17 cellular contexts compared by ENCODE assay signal in genomic region chr16:78211200-78211599, GRCh38.
DNase-seq lines count a peak whose midpoint lies in the region; ATAC-seq and TF ChIP-seq lines count a peak whose summit lies in the region.
"Had no signal": no experiment of that assay in that cellular context is flagged by ENCODE, and none has a peak within 500 bp of the region (broad histone marks: within the 10 kb centered on the region; RNA-seq: fewer than 3 reads in every experiment).

No MANE protein-coding gene starts in this region.

- POLR2A ChIA-PET in PC-3 (lab: Charles Lee; ENCODE audit: unreplicated experiment), result interaction anchor here (0.7 kb wide), 1 partner anchor 77 kb away, joined by 3 read pairs; no protein-coding TSS in a partner anchor

- H3K4me2 ChIP-seq in PC-3 (ENCODE audit: low read length) (peak overlapping the region; percentile 60), neural progenitor cell (no peak overlapping the region)

- H3K4me3 ChIP-seq in PC-3 (ENCODE audit: low read length) (no peak overlapping the region), neural progenitor cell (no peak overlapping the region)
- H3K4me3 ChIP-seq: SJCRH30 had no signal

- H2AFZ ChIP-seq in PC-3 (ENCODE audit: low read length) (no peak overlapping the region), neural progenitor cell (replicated peaks) (no peak overlapping the region)

- no peaks in the 10 kb centered on the region for H3K36me3 Mint-ChIP-seq in neural progenitor cell

- peaks cover 6% of the 10 kb centered on the region for H3K4me1 Mint-ChIP-seq in neural progenitor cell

- no peaks in the 10 kb centered on the region for H3K9me2 ChIP-seq in PC-3 (replicated peaks; ENCODE audit: low read length)

- no peak overlapping the region for H3K4me3 Mint-ChIP-seq in neural progenitor cell

- H3K4me1 ChIP-seq in PC-3 (ENCODE audit: insufficient read depth, low read length), result peaks cover 36% of the 10 kb centered on the region
- peaks cover 3% of the 10 kb centered on the region for H3K4me1 ChIP-seq in neural progenitor cell
- H3K4me1 ChIP-seq: SJCRH30 had no signal

- intact Hi-C loops in PC-3 (cut with micrococcal nuclease), result loop anchor here (2.0 kb wide), 1 partner anchor 20 kb away; no protein-coding TSS in a partner anchor

- H3K27me3 ChIP-seq in PC-3 (ENCODE audit: low read length) (no peaks in the 10 kb centered on the region), neural progenitor cell (no peaks in the 10 kb centered on the region)
- H3K27me3 ChIP-seq: SJCRH30 had no signal

- H4K20me1 ChIP-seq in PC-3 (ENCODE audit: low read length) (no peaks in the 10 kb centered on the region), neural progenitor cell (ENCODE audit: low read depth) (no peaks in the 10 kb centered on the region)

- no peaks in the 10 kb centered on the region for H3K9me3 ChIP-seq in PC-3 (ENCODE audit: low read length)
- no peaks in the 10 kb centered on the region for H3K9me3 ChIP-seq in neural progenitor cell (ENCODE audit: low read depth)
- H3K9me3 ChIP-seq: SJCRH30 had no signal

- H3K27ac Mint-ChIP-seq in neural progenitor cell, result peak overlapping the region; percentile 72

- BruUV-seq in PC-3 (replicated peaks; lab: Mats Ljungman, UMichigan), result no TSS peak

- CTCF ChIA-PET in PC-3 (lab: Charles Lee), result no interaction called here

- H3K79me2 ChIP-seq in PC-3 (ENCODE audit: low read length) (no peaks in the 10 kb centered on the region), neural progenitor cell (ENCODE audit: low read depth) (no peaks in the 10 kb centered on the region)

- no peak for ATAC-seq in PC-3
- ATAC-seq in HG02870 (IDR thresholded peaks at IDR 0.05; ENCODE audit: unreplicated experiment), result no peak

- H3K27ac ChIP-seq in PC-3 (ENCODE audit: low read length), result peak overlapping the region; percentile 74
- H3K27ac ChIP-seq in epithelial cell of prostate, result peak overlapping the region; percentile 83
- no peak overlapping the region for H3K27ac ChIP-seq in neural progenitor cell
- no peak overlapping the region for H3K27ac ChIP-seq in substantia nigra (ENCODE audit: low read depth, low read length, poor library complexity, severe bottlenecking)
- H3K27ac ChIP-seq: RWPE1, SJCRH30 had no signal

- no peaks in the 10 kb centered on the region for H3F3A ChIP-seq in PC-3 (ENCODE audit: low read length, unreplicated experiment)
- peaks cover 3% of the 10 kb centered on the region for H3F3A ChIP-seq in neural progenitor cell (ENCODE audit: low read depth)

- TF ChIP-seq CTCF in PC-3 (conservative IDR thresholded peaks at IDR 0.05; ENCODE audit: low read depth, low read length), result no peak
- TF ChIP-seq CTCF in neural progenitor cell (IDR thresholded peaks at IDR 0.05), result no peak

- no peak for DNase-seq in PC-3
- no peak for DNase-seq in epithelial cell of prostate (ENCODE audit: low read depth, low spot score)
- no peak for DNase-seq in neural progenitor cell (ENCODE audit: low spot score)
- DNase-seq in dermis blood vessel endothelial cell, result no peak
- no peak for DNase-seq in substantia nigra (lab: John Stamatoyannopoulos, UW)
- no peak for DNase-seq in RKO (ENCODE audit: low spot score)
- DNase-seq: ACHN, C1 segment of cervical spinal cord, DMS 273 treated with DMSO at 0.1 percent for 48 hours, DND-41, NCI-H1105 treated with DMSO at 0.1 percent for 48 hours, NCI-H1694, NCI-H2081 treated with DMSO at 0.1 percent for 48 hours, OCI-M1, SJCRH30 had no signal

- no peaks in the 10 kb centered on the region for H3K27me3 Mint-ChIP-seq in neural progenitor cell (ENCODE audit: insufficient read depth, low read depth)

- H3K36me3 ChIP-seq in PC-3 (ENCODE audit: low read depth, low read length) (no peaks in the 10 kb centered on the region), neural progenitor cell (no peaks in the 10 kb centered on the region)
- H3K36me3 ChIP-seq: SJCRH30 had no signal

- no peaks in the 10 kb centered on the region for H3K9me3 Mint-ChIP-seq in neural progenitor cell

- H3K9ac ChIP-seq in PC-3 (ENCODE audit: low read length) (no peak overlapping the region), neural progenitor cell (no peak overlapping the region)

Comparison
In these comparisons a context has a peak if more than half of its experiments do, and no peak if none do; other contexts are left out.
1. H3K27ac ChIP-seq: peak in PC-3 (single experiment) and epithelial cell of prostate (single experiment); none in neural progenitor cell (single experiment) and substantia nigra (single experiment).